In the genomic region with DNA sequence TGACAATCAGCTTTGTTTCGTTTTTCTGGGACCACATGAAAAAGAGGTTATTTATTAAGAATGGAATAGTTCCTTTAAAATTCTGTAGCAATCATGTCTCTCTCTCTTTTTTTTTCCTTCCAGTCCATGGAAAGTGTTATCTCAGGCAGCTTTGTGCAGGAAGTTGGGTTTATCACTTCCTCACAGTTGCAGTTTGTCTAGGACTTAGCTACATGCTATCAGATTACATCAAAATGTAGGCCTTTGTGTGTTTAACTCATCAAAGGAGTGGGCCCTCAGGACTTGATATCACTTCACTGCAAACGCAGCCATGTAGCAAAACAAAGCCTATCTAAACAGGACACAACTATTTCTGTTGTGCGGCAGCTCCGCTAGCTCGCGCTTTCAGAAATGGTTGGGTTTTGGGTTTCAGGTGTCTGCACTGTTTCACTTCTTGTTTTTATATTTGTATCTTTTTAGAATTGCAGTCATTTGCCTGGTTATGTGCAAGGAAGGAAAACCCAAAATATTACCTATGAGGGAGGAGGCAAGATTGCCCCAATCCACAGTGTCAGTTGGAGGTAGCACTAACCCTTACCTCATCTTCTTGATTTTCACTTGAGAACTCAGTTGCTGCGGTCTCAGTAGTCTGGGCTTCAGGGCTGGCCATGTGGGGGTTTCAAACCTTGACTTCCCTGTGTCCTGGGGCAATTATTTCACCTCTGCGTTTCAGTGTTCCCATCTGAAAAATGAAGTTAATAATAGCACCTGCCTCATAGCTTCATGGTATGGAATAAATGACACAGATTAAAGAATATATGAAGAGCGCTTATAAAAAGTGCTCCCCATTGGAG, we compare ENCODE assay signal across 9 cellular contexts.
DNase-seq lines count a peak whose midpoint lies in the region; ATAC-seq, FAIRE-seq and TF ChIP-seq lines count a peak whose summit lies in the region.
"Had no signal": no experiment of that assay in that cellular context is flagged by ENCODE, and none has a peak within 500 bp of the region (broad histone marks: within the 10 kb centered on the region; RNA-seq: fewer than 3 reads in every experiment).

No MANE protein-coding gene starts in this region.

- H3K27me3 ChIP-seq in Peyer's patch (no peaks in the 10 kb centered on the region), prostate gland (replicated peaks; ENCODE audit: insufficient read depth) (no peaks in the 10 kb centered on the region)

- H3K36me3 ChIP-seq in Peyer's patch (no peaks in the 10 kb centered on the region), prostate gland (no peaks in the 10 kb centered on the region)

- peaks cover 0 to 15% (median 9%) of the 10 kb centered on the region in 4 donors for H3K4me1 ChIP-seq in Peyer's patch
- no peaks in the 10 kb centered on the region for H3K4me1 ChIP-seq in prostate gland (replicated peaks)

- no peak for FAIRE-seq in GM19239 (lab: Jason Lieb, UNC)
- FAIRE-seq: colon had no signal

- H3K4me3 ChIP-seq in Peyer's patch (no peak overlapping the region), prostate gland (no peak overlapping the region)

- intact Hi-C loops in left colon (cut with DNase I, micrococcal nuclease) (no loop called here), prostate gland (cut with DNase I) (loop anchor here (5.0 to 10.0 kb wide), 3 partner anchors 59 to 164 kb away; a partner anchor contains a TSS)

- ATAC-seq in HG03103 (IDR thresholded peaks at IDR 0.05; ENCODE audit: low read depth, unreplicated experiment) (peak; percentile 73), left lobe of liver (peak; percentile 41), left colon (no peak)

- TF ChIP-seq CTCF in C4-2B (conservative IDR thresholded peaks at IDR 0.05) (no peak), Peyer's patch (IDR thresholded peaks at IDR 0.05) (no peak), prostate gland (IDR thresholded peaks at IDR 0.05) (no peak)

- H3K27ac ChIP-seq in C4-2B (peak overlapping the region; percentile 8; the same call in 1 of the 2 replicates), Peyer's patch (peak overlapping the region; percentile 22 to 77 (median 65)), prostate gland (peak overlapping the region in 1 of 2 donors; percentile 41)

- no peak for TF ChIP-seq POLR2A in Peyer's patch (IDR thresholded peaks at IDR 0.05)
- TF ChIP-seq POLR2A in prostate gland (IDR thresholded peaks at IDR 0.05), result no peak

- DNase-seq in GM19239 (ENCODE audit: insufficient read length, low spot score) (peak; percentile 36), Peyer's patch (peak in 2 of 3 donors; percentile 62 to 76), left lobe of liver (ENCODE audit: low spot score) (no peak), HT-29 (ENCODE audit: low spot score) (no peak), left colon (no peak), prostate gland (ENCODE audit: low spot score) (no peak)

- no peaks in the 10 kb centered on the region for H3K9me3 ChIP-seq in Peyer's patch
- H3K9me3 ChIP-seq in prostate gland, result no peaks in the 10 kb centered on the region

- 70% methylated on average over 9 of the region's 9 CpGs for WGBS in prostate gland

Comparison
In these comparisons a context has a peak if more than half of its experiments do, and no peak if none do; other contexts are left out.
1. DNase-seq: peak in GM19239 (single experiment) and Peyer's patch (2 of 3); none in left lobe of liver (single experiment), HT-29 (single experiment), left colon (0 of 2) and prostate gland (single experiment).